ENCODE assay signal across 19 cellular contexts in the genomic region with DNA sequence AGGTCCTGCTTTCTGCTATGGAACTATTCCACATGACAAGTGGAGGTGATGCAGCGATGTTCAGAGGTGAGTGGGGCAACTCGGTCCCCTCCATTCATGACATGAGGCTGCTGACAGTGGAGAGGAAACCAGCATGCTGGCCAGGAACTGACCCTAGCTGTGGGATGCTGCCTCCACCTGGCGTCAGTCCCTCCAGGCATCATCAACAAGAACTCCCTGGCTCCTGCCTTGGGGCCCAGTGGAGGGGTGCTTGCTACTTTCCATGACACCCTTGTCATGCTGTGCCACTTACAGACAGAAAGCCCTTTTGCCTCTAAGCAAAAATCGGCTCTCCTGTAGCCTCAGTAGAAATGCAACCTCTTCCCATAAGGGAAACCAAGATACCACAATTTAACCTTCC.
DNase-seq lines count a peak whose midpoint lies in the region; ATAC-seq, FAIRE-seq and TF ChIP-seq lines count a peak whose summit lies in the region.
"Had no signal": no experiment of that assay in that cellular context is flagged by ENCODE, and none has a peak within 500 bp of the region (broad histone marks: within the 10 kb centered on the region; RNA-seq: fewer than 3 reads in every experiment).

No MANE protein-coding gene starts in this region.

- H4K20me1 ChIP-seq in HepG2 (ENCODE audit: insufficient read depth, low read length) (no peaks in the 10 kb centered on the region), HCT116 (ENCODE audit: insufficient read depth) (no peaks in the 10 kb centered on the region)

- peak; percentile 34 for TF ChIP-seq CTCF in HepG2 (CRISPR knock-in tag; IDR thresholded peaks at IDR 0.05)
- TF ChIP-seq CTCF in right lobe of liver (IDR thresholded peaks at IDR 0.05): no peak
- no peak for TF ChIP-seq CTCF in HCT116 (IDR thresholded peaks at IDR 0.05 in 2 of 3, conservative IDR thresholded peaks at IDR 0.05 in 1 of 3; ENCODE audit: borderline replicate concordance in 1 of 3, insufficient read depth in 1 of 3, low read depth in 2 of 3, low read length in 2 of 3)
- TF ChIP-seq CTCF in coronary artery (IDR thresholded peaks at IDR 0.05): no peak

- no peak overlapping the region for H3K27ac Mint-ChIP-seq in activated CD8-positive, alpha-beta T cell treated with anti-CD3 and anti-CD28 coated beads, Interleukin-2, amount 10 ng/mL, durations not matched to agents 7 days and 5 days
- H3K27ac Mint-ChIP-seq: CD4-positive, alpha-beta memory T cell; H9 had no signal

- RAD21 ChIA-PET in HCT116 (lab: Charles Lee; ENCODE audit: low non-redundant PET in 1 of 2, low total read pairs in 2 of 2, uncharacterized antibody in 2 of 2, unreplicated experiment in 2 of 2): no interaction called here

- CTCF ChIA-PET in HepG2 (lab: Yijun Ruan, JAX; ENCODE audit: low intra/inter-chr PET ratio, low total read pairs): no interaction called here
- CTCF ChIA-PET in HCT116 (lab: Charles Lee): no interaction called here
- CTCF ChIA-PET in activated CD8-positive, alpha-beta T cell treated with anti-CD3 and anti-CD28 coated beads, Interleukin-2, amount 10 ng/mL, durations not matched to agents 7 days and 5 days (lab: Charles Lee): no interaction called here

- BruUV-seq in HepG2 (replicated peaks; lab: Mats Ljungman, UMichigan) (no TSS peak), HCT116 (replicated peaks; lab: Mats Ljungman, UMichigan) (no TSS peak)

- TF ChIP-seq POLR2A in HepG2 (IDR thresholded peaks at IDR 0.05; ENCODE audit: insufficient read depth in 1 of 2, low read depth in 2 of 2, low read length in 2 of 2): no peak
- no peak for TF ChIP-seq POLR2A in right lobe of liver (IDR thresholded peaks at IDR 0.05)
- no peak for TF ChIP-seq POLR2A in HCT116 (IDR thresholded peaks at IDR 0.05; ENCODE audit: borderline replicate concordance, extremely low read depth, insufficient read depth, insufficient read length)

- no peaks in the 10 kb centered on the region for H3K9me3 Mint-ChIP-seq in activated CD8-positive, alpha-beta T cell treated with anti-CD3 and anti-CD28 coated beads, Interleukin-2, amount 10 ng/mL, durations not matched to agents 7 days and 5 days (ENCODE audit: insufficient read depth)
- H3K9me3 Mint-ChIP-seq: CD14-positive monocyte, H9 had no signal

- in situ Hi-C loops in HepG2 (cut with HindIII; ENCODE audit: extremely low pct_ligation_motif_present, low pct_unique_long_range_greater_than_20kb): no loop called here

- H3K9me3 ChIP-seq in HepG2 (ENCODE audit: low read length) (no peaks in the 10 kb centered on the region), right lobe of liver (no peaks in the 10 kb centered on the region), HCT116 (ENCODE audit: control insufficient read depth in 1 of 2, insufficient read depth in 1 of 2, low read depth in 1 of 2, low read length in 2 of 2) (no peaks in the 10 kb centered on the region)
- H3K9me3 ChIP-seq: BE2C had no signal

- H2AFZ ChIP-seq in HepG2 (ENCODE audit: low read length) (no peak overlapping the region), HCT116 (ENCODE audit: low read depth, low read length, poor library complexity, severe bottlenecking) (no peak overlapping the region)

- peak; percentile 50; the same call in 2 of the 3 replicates for ATAC-seq in HepG2
- ATAC-seq in right lobe of liver: no peak
- ATAC-seq in HCT116: no peak
- ATAC-seq in activated CD8-positive, alpha-beta T cell treated with anti-CD3 and anti-CD28 coated beads, Interleukin-2, amount 10 ng/mL, durations not matched to agents 7 days and 5 days: no peak
- no peak for ATAC-seq in Right ventricle myocardium inferior

- H3K79me2 ChIP-seq in HepG2 (ENCODE audit: insufficient read depth, low read length) (no peaks in the 10 kb centered on the region), HCT116 (ENCODE audit: insufficient read depth, low read length) (no peaks in the 10 kb centered on the region)

- 0% methylated on average over 3 of the region's 4 CpGs for WGBS in HepG2 (ENCODE audit: low lambda C conversion rate)
- 40% methylated on average over 1 of the region's 4 CpGs for WGBS in right lobe of liver (ENCODE audit: insufficient coverage, low coverage, low lambda C conversion rate, missing lambda C conversion rate)

- no peaks in the 10 kb centered on the region for H3K9me2 ChIP-seq in HCT116 (ENCODE audit: insufficient read depth)

- POLR2A ChIA-PET in HepG2 (lab: Yijun Ruan, JAX) (no interaction called here), HCT116 (lab: Charles Lee) (no interaction called here)
- POLR2A ChIA-PET in activated CD8-positive, alpha-beta T cell treated with anti-CD3 and anti-CD28 coated beads, Interleukin-2, amount 10 ng/mL, durations not matched to agents 7 days and 5 days (lab: Charles Lee): no interaction called here

- H3K4me3 ChIP-seq in HepG2 (replicated peaks in 1 of 3; ENCODE audit: insufficient read depth in 1 of 3, low read depth in 2 of 3, low read length in 3 of 3): no peak overlapping the region
- H3K4me3 ChIP-seq in right lobe of liver: no peak overlapping the region
- H3K4me3 ChIP-seq in HCT116 (replicated peaks in 1 of 2; ENCODE audit: low read depth in 1 of 2, low read length in 2 of 2): no peak overlapping the region
- H3K4me3 ChIP-seq in coronary artery: no peak overlapping the region
- H3K4me3 ChIP-seq: GM12878 had no signal

- H3K27me3 Mint-ChIP-seq in activated CD8-positive, alpha-beta T cell treated with anti-CD3 and anti-CD28 coated beads, Interleukin-2, amount 10 ng/mL, durations not matched to agents 7 days and 5 days (ENCODE audit: low read depth): peaks cover 18% of the 10 kb centered on the region

- H3K4me1 ChIP-seq in HepG2 (ENCODE audit: insufficient read depth, low read length): no peaks in the 10 kb centered on the region
- H3K4me1 ChIP-seq in right lobe of liver: no peaks in the 10 kb centered on the region
- H3K4me1 ChIP-seq in HCT116 (ENCODE audit: control insufficient read depth in 1 of 2, insufficient read depth in 2 of 2, low read length in 2 of 2): no peaks in the 10 kb centered on the region
- H3K4me1 ChIP-seq: BE2C had no signal

- H3K27me3 ChIP-seq in HepG2 (ENCODE audit: control insufficient read depth in 1 of 2, insufficient read depth in 2 of 2, low read length in 2 of 2): peaks cover 4 to 18% of the 10 kb centered on the region in 2 experiments; a peak in 4 of 5 replicates
- no peaks in the 10 kb centered on the region for H3K27me3 ChIP-seq in right lobe of liver
- peaks cover 40% of the 10 kb centered on the region for H3K27me3 ChIP-seq in HCT116 (ENCODE audit: insufficient read depth, low read length)
- H3K27me3 ChIP-seq: BE2C had no signal

- H3K4me3 Mint-ChIP-seq in activated CD8-positive, alpha-beta T cell treated with anti-CD3 and anti-CD28 coated beads, Interleukin-2, amount 10 ng/mL, durations not matched to agents 7 days and 5 days: no peak overlapping the region
- H3K4me3 Mint-ChIP-seq: CD14-positive monocyte; CD4-positive, alpha-beta memory T cell; H9 had no signal

- FAIRE-seq in HepG2 (lab: Jason Lieb, UNC) (no peak), urothelium cell line (lab: Jason Lieb, UNC) (peak; percentile 69)
- FAIRE-seq: A204.1, GM12878, GM19239, H1 had no signal

- peaks cover 8% of the 10 kb centered on the region for H3K4me1 Mint-ChIP-seq in activated CD8-positive, alpha-beta T cell treated with anti-CD3 and anti-CD28 coated beads, Interleukin-2, amount 10 ng/mL, durations not matched to agents 7 days and 5 days (ENCODE audit: low read depth)
- H3K4me1 Mint-ChIP-seq: CD14-positive monocyte, H9 had no signal

- H3K9ac ChIP-seq in HepG2 (ENCODE audit: insufficient read depth, low read depth, low read length) (no peak overlapping the region), HCT116 (ENCODE audit: low read length) (no peak overlapping the region)

- H3K36me3 Mint-ChIP-seq in activated CD8-positive, alpha-beta T cell treated with anti-CD3 and anti-CD28 coated beads, Interleukin-2, amount 10 ng/mL, durations not matched to agents 7 days and 5 days (ENCODE audit: low read depth): no peaks in the 10 kb centered on the region
- H3K36me3 Mint-ChIP-seq: CD4-positive, alpha-beta memory T cell had no signal

- H3K27ac ChIP-seq in HepG2 (ENCODE audit: extremely low read length, insufficient read depth, low read length) (no peak overlapping the region), right lobe of liver (no peak overlapping the region), HCT116 (ENCODE audit: low read depth, low read length) (no peak overlapping the region), coronary artery (no peak overlapping the region)

- H3K4me2 ChIP-seq in HepG2 (ENCODE audit: low read depth, low read length) (no peak overlapping the region), HCT116 (ENCODE audit: low read length) (no peak overlapping the region)

- intact Hi-C loops in HepG2 (cut with micrococcal nuclease; ENCODE audit: unreplicated experiment) (loop anchor here (10.0 kb wide), 1 partner anchor 76 kb away; no protein-coding TSS in a partner anchor), right lobe of liver (cut with DNase I) (no loop called here), HCT116 (cut with micrococcal nuclease) (no loop called here), Right ventricle myocardium inferior (cut with DNase I) (no loop called here)

- TF ChIP-seq RAD21 in HepG2 (CRISPR knock-in tag; IDR thresholded peaks at IDR 0.05): no peak
- 0 out of 2 replicates have a peak, but pooled peaks have one; percentile 9 for TF ChIP-seq RAD21 in HCT116 (IDR thresholded peaks at IDR 0.05; ENCODE audit: low read depth)

- H3K36me3 ChIP-seq in HepG2 (replicated peaks in 1 of 2; ENCODE audit: control insufficient read depth in 1 of 2, insufficient read depth in 2 of 2, low read length in 2 of 2) (no peaks in the 10 kb centered on the region), right lobe of liver (no peaks in the 10 kb centered on the region), HCT116 (ENCODE audit: control insufficient read depth in 1 of 2, insufficient read depth in 2 of 2, low read length in 2 of 2) (no peaks in the 10 kb centered on the region)
- H3K36me3 ChIP-seq: BE2C had no signal

- TF ChIP-seq EP300 in HepG2 (IDR thresholded peaks at IDR 0.05; ENCODE audit: low read depth in 2 of 2, low read length in 2 of 2) (no peak), HepG2 (CRISPR knock-in tag; IDR thresholded peaks at IDR 0.05; ENCODE audit: borderline replicate concordance) (no peak)

- DNase-seq in HepG2 (ENCODE audit: low spot score) (no peak), right lobe of liver (no peak), HCT116 (ENCODE audit: low read depth, low spot score) (no peak), coronary artery (ENCODE audit: low spot score) (peak; percentile 64), urothelium cell line (ENCODE audit: low spot score) (no peak), NCI-H2171 (lab: John Stamatoyannopoulos, UW) (no peak), Right ventricle myocardium inferior (ENCODE audit: missing footprints) (no peak)
- no peak for DNase-seq in activated CD8-positive, alpha-beta T cell treated with anti-CD3 and anti-CD28 coated beads, Interleukin-2, amount 10 ng/mL, durations not matched to agents 7 days and 5 days
- DNase-seq: ACHN; BE2C; CD4-positive, alpha-beta memory T cell; DMS79 treated with DMSO at 0.1 percent for 48 hours; GF-D8; H9 had no signal

TF ChIP-seq in HepG2, 621 proteins besides CTCF, POLR2A, EP300 and RAD21:
- TF ChIP-seq ELF1 (CRISPR knock-in tag; IDR thresholded peaks at IDR 0.05): no peak
- peak; percentile 42 for TF ChIP-seq STAG1 (CRISPR knock-in tag; IDR thresholded peaks at IDR 0.05)

TF ChIP-seq in HCT116, 20 proteins besides CTCF, POLR2A, EP300 and RAD21 (continues in another document):
- TF ChIP-seq FOSL1 (IDR thresholded peaks at IDR 0.05; ENCODE audit: low read depth) (no peak), CEBPB (IDR thresholded peaks at IDR 0.05; ENCODE audit: low read depth) (no peak)
